Comparison of ENCODE assay signal across 7 cellular contexts in genomic region chr5:118791986-118792734, GRCh38.
A peak's percentile ranks its signal among the peaks of the same experiment; 100 is the strongest.
DNase-seq lines count a peak whose midpoint lies in the region; ATAC-seq and TF ChIP-seq lines count a peak whose summit lies in the region.

No MANE protein-coding gene starts in this region.

- TF ChIP-seq CTCF in heart left ventricle (IDR thresholded peaks at IDR 0.05) (peak; percentile 65 to 90 (median 79)), psoas muscle (IDR thresholded peaks at IDR 0.05) (peak; percentile 76)

- H3K27ac ChIP-seq in heart left ventricle = peak overlapping the region in 2 of 12 donors; percentile 37 to 52
- H3K27ac ChIP-seq in psoas muscle = no peak overlapping the region

- no peak for TF ChIP-seq POLR2A in heart left ventricle (IDR thresholded peaks at IDR 0.05)

- H3K27me3 ChIP-seq in adipocyte (replicated peaks; ENCODE audit: control insufficient read depth, insufficient read depth, low read length) (no peaks in the 10 kb centered on the region), heart left ventricle (no peaks in the 10 kb centered on the region), psoas muscle (ENCODE audit: insufficient read depth in 3 of 3, low read length in 2 of 3) (no peaks in the 10 kb centered on the region)

- H3K36me3 ChIP-seq in adipocyte (ENCODE audit: control insufficient read depth, insufficient read depth, low read length, severe bottlenecking) = no peaks in the 10 kb centered on the region
- no peaks in the 10 kb centered on the region for H3K36me3 ChIP-seq in heart left ventricle
- H3K36me3 ChIP-seq in psoas muscle (ENCODE audit: insufficient read depth in 1 of 2, low read depth in 1 of 2) = no peaks in the 10 kb centered on the region

- peak overlapping the region; percentile 68 for H3K9ac ChIP-seq in adipocyte (ENCODE audit: low read length)

- ATAC-seq in GM19351 (IDR thresholded peaks at IDR 0.05; ENCODE audit: unreplicated experiment) (peak; percentile 98), HG03196 (IDR thresholded peaks at IDR 0.05; ENCODE audit: unreplicated experiment) (peak; percentile 95), heart left ventricle (peak; percentile 58 to 92 (median 85)), psoas muscle (peak; percentile 74 to 95 (median 80))

- no peaks in the 10 kb centered on the region for H3K9me3 ChIP-seq in adipocyte (ENCODE audit: control insufficient read depth, low read length)
- H3K9me3 ChIP-seq in heart left ventricle = no peaks in the 10 kb centered on the region
- H3K9me3 ChIP-seq in psoas muscle = no peaks in the 10 kb centered on the region

- intact Hi-C loops in heart left ventricle (cut with DNase I) (loop anchor here in 8 of 10 donors (2.0 to 10.0 kb wide), 4 partner anchors 1200 to 1337 kb away; no protein-coding TSS in a partner anchor), psoas muscle (cut with DNase I) (no loop called here)

- 35 to 41% (median 38%) methylated on average over 7 of the region's 7 CpGs for WGBS in heart left ventricle, 4 donors
- WGBS in psoas muscle, 3 donors = 31 to 38% (median 33%) methylated on average over 7 of the region's 7 CpGs

- peaks cover 29% of the 10 kb centered on the region for H3K4me1 ChIP-seq in adipocyte (ENCODE audit: control insufficient read depth, insufficient read depth, low read length)
- H3K4me1 ChIP-seq in heart left ventricle = peaks cover 0 to 12% (median 7%) of the 10 kb centered on the region in 12 donors
- peaks cover 7% of the 10 kb centered on the region for H3K4me1 ChIP-seq in psoas muscle

- DNase-seq in Daoy (ENCODE audit: low read depth) = peak; percentile 8
- peak; percentile 29 for DNase-seq in NCI-H345 (lab: John Stamatoyannopoulos, UW)
- DNase-seq in adipocyte (ENCODE audit: low read depth) = peak; percentile 93
- DNase-seq in heart left ventricle = peak in 1 of 5 donors; percentile 33
- DNase-seq in psoas muscle = no peak

- H3K4me3 ChIP-seq in adipocyte (ENCODE audit: low read length) (peak overlapping the region; percentile 64), heart left ventricle (peak overlapping the region in 4 of 12 donors; percentile 13 to 35 (median 22)), psoas muscle (peak overlapping the region; percentile 45)

Comparison
In these comparisons a context has a peak if more than half of its experiments do, and no peak if none do; other contexts are left out.
1. DNase-seq: peak in Daoy (single experiment), NCI-H345 (single experiment) and adipocyte (single experiment); none in psoas muscle (0 of 2).
2. intact Hi-C loops: an anchor here in heart left ventricle (2.0 to 10.0 kb wide); none called in psoas muscle.
3. Peak in every context shown above with its lines, with median percentiles within 50 percentile points of each other: ATAC-seq.